8 cellular contexts compared by ENCODE assay signal in the genomic region with DNA sequence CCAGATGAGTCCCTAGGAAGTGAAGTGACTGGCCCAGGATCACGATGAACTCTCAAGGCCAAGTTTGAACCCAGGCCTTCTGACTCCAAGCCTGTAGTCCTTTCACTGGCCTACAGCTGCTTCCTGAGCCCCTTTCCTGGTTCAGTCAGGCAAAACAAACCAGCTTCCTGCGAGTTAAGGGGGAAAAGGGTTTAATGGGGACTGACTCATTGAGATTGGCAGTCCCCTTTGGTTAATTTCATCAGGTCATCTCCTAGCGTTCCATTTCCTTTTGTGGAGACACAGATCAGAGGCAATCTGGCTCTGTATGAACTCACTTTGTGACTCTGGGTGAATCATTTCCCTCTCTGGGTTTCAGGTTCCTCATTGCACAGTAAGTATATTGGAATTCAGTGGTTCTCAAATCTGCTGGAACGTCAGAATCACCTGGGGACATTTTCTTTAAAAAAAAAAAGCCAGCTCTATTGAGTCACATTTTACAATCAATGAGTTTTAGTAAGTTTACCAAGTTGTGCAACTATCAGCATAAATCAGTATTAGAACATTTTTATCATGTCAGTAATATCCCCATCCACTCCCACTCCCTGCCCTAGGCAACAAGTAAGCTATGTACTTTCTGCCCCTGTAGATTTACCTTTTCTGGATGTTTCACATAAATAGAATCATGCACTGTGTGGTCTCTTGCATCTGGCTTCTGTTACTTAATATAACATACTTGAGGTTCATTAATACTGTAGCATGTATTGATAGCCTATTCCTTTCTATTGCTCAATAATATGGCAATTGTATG.
DNase-seq lines count a peak whose midpoint lies in the region; ATAC-seq, FAIRE-seq and TF ChIP-seq lines count a peak whose summit lies in the region.

No MANE protein-coding gene starts in this region.

- peak; percentile 99 for DNase-seq in AG10803 (ENCODE audit: low read depth)
- peak; percentile 95 for DNase-seq in LoVo (ENCODE audit: low spot score)
- DNase-seq in cardiac fibroblast (ENCODE audit: low read depth in 2 of 2) = peak; percentile 89 to 100
- peak; percentile 77 for DNase-seq in myocyte (ENCODE audit: low read depth)
- DNase-seq in GM10266 (ENCODE audit: extremely low spot score) = no peak
- DNase-seq in anterior cingulate cortex (lab: John Stamatoyannopoulos, UW) = no peak
- no peak for DNase-seq in GM19239 (ENCODE audit: insufficient read length, low spot score)

- FAIRE-seq in GM19239 (lab: Jason Lieb, UNC) = no peak

- no peak for ATAC-seq in GM18868 (IDR thresholded peaks at IDR 0.05; ENCODE audit: unreplicated experiment)

- TF ChIP-seq CTCF in AG10803 (conservative IDR thresholded peaks at IDR 0.05; ENCODE audit: low read length) = no peak
- TF ChIP-seq CTCF in cardiac fibroblast (IDR thresholded peaks at IDR 0.05; ENCODE audit: low read depth, low read length) = no peak
- no peak for TF ChIP-seq CTCF in GM10266 (IDR thresholded peaks at IDR 0.05; ENCODE audit: control insufficient read depth, insufficient read depth, low read depth, missing control alignments)

- H3K4me3 ChIP-seq in AG10803 (ENCODE audit: low read length) (no peak overlapping the region), cardiac fibroblast (replicated peaks in 1 of 2; ENCODE audit: low read depth in 2 of 2, low read length in 2 of 2) (no peak overlapping the region)

Comparison
In these comparisons a context has a peak if more than half of its experiments do, and no peak if none do; other contexts are left out.
1. DNase-seq: peak in AG10803 (single experiment), LoVo (single experiment), cardiac fibroblast (2 of 2) and myocyte (single experiment); none in GM10266 (single experiment), anterior cingulate cortex (0 of 58) and GM19239 (single experiment).